In genomic region chr2:73700111-73700510, GRCh38 we compare ENCODE assay signal across 20 cellular contexts. TPM values are rescaled to one million over a fixed set of nuclear protein-coding genes. Genes with fewer than 3 reads are reported as not detected.
A peak's percentile ranks its signal among the peaks of the same experiment; 100 is the strongest.
DNase-seq lines count a peak whose midpoint lies in the region; ATAC-seq and TF ChIP-seq lines count a peak whose summit lies in the region.
"Had no signal": no experiment of that assay in that cellular context is flagged by ENCODE, and none has a peak within 500 bp of the region (broad histone marks: within the 10 kb centered on the region; RNA-seq: fewer than 3 reads in every experiment).

No MANE protein-coding gene starts in this region.

- no peaks in the 10 kb centered on the region for H3K36me3 Mint-ChIP-seq in activated CD4-positive, alpha-beta T cell treated with anti-CD3 and anti-CD28 coated beads, Interleukin-2, amount 10 ng/mL, durations not matched to agents 24 days and 14 days (ENCODE audit: low read depth)
- H3K36me3 Mint-ChIP-seq: CD4-positive, CD25-positive, alpha-beta regulatory T cell; immature natural killer cell had no signal

- H3K27me3 ChIP-seq in adipocyte (replicated peaks; ENCODE audit: control insufficient read depth, insufficient read depth, low read length) (peaks cover 22% of the 10 kb centered on the region), prostate gland (replicated peaks; ENCODE audit: insufficient read depth) (no peaks in the 10 kb centered on the region)

- TF ChIP-seq CTCF in LNCaP clone FGC (IDR thresholded peaks at IDR 0.05; ENCODE audit: control insufficient read depth, extremely low read depth, insufficient read depth) (no peak), prostate gland (IDR thresholded peaks at IDR 0.05) (no peak)

- intact Hi-C loops in left ventricle myocardium superior (cut with micrococcal nuclease) (no loop called here), prostate gland (cut with DNase I) (no loop called here)
- intact Hi-C loops in activated CD4-positive, alpha-beta T cell treated with anti-CD3 and anti-CD28 coated beads, Interleukin-2, amount 10 ng/mL, durations not matched to agents 24 days and 14 days (cut with micrococcal nuclease): no loop called here

- no peak for TF ChIP-seq POLR2A in prostate gland (IDR thresholded peaks at IDR 0.05)

- DNase-seq in LNCaP clone FGC (ENCODE audit: low read depth) (peak; percentile 65), adipocyte (ENCODE audit: low read depth) (peak; percentile 59), left ventricle myocardium superior (no peak), prostate gland (ENCODE audit: low spot score) (peak; percentile 74), GM19238 (ENCODE audit: insufficient read length, low spot score) (no peak), NCI-H748 (lab: John Stamatoyannopoulos, UW; ENCODE audit: unreplicated experiment) (no peak), amniotic stem cell (lab: John Stamatoyannopoulos, UW) (no peak)
- no peak for DNase-seq in activated CD4-positive, alpha-beta T cell treated with anti-CD3 and anti-CD28 coated beads, Interleukin-2, amount 10 ng/mL, durations not matched to agents 24 days and 14 days
- DNase-seq: activated B cell treated with CpG ODN at 0.5 μM for 24 hours; activated gamma-delta T cell; CD4-positive, CD25-positive, alpha-beta regulatory T cell; effector memory CD4-positive, alpha-beta T cell; immature natural killer cell; NCI-H446 treated with DMSO at 0.1 percent for 48 hours; stimulated activated CD4-positive, alpha-beta T cell treated with anti-CD3 and anti-CD28 coated beads, Interleukin-12 subunit alpha, Interleukin-12 subunit beta, amount 100 ng/mL, for 4 hours; T-helper 1 cell had no signal

- H3K4me1 ChIP-seq in adipocyte (ENCODE audit: control insufficient read depth, insufficient read depth, low read length) (peaks cover 16% of the 10 kb centered on the region), prostate gland (replicated peaks) (peaks cover 9% of the 10 kb centered on the region)

- no peaks in the 10 kb centered on the region for H3K4me1 Mint-ChIP-seq in activated CD4-positive, alpha-beta T cell treated with anti-CD3 and anti-CD28 coated beads, Interleukin-2, amount 10 ng/mL, durations not matched to agents 24 days and 14 days
- H3K4me1 Mint-ChIP-seq: activated B cell treated with CpG ODN at 0.5 μM for 24 hours; CD4-positive, CD25-positive, alpha-beta regulatory T cell; immature natural killer cell had no signal

- no peak overlapping the region for H3K27ac Mint-ChIP-seq in activated CD4-positive, alpha-beta T cell treated with anti-CD3 and anti-CD28 coated beads, Interleukin-2, amount 10 ng/mL, durations not matched to agents 24 days and 14 days
- H3K27ac Mint-ChIP-seq: activated B cell treated with CpG ODN at 0.5 μM for 24 hours; CD4-positive, CD25-positive, alpha-beta regulatory T cell; immature natural killer cell had no signal

- H3K27me3 Mint-ChIP-seq in activated CD4-positive, alpha-beta T cell treated with anti-CD3 and anti-CD28 coated beads, Interleukin-2, amount 10 ng/mL, durations not matched to agents 24 days and 14 days: no peaks in the 10 kb centered on the region

- no peak overlapping the region for H3K4me3 Mint-ChIP-seq in activated CD4-positive, alpha-beta T cell treated with anti-CD3 and anti-CD28 coated beads, Interleukin-2, amount 10 ng/mL, durations not matched to agents 24 days and 14 days
- H3K4me3 Mint-ChIP-seq: activated B cell treated with CpG ODN at 0.5 μM for 24 hours; CD4-positive, CD25-positive, alpha-beta regulatory T cell; immature natural killer cell had no signal

- WGBS in prostate gland: 22% methylated on average over 4 of the region's 4 CpGs

- ATAC-seq in left ventricle myocardium superior: peak; percentile 59

- no peak overlapping the region for H3K9ac ChIP-seq in adipocyte (ENCODE audit: low read length)

- no peaks in the 10 kb centered on the region for H3K9me3 Mint-ChIP-seq in activated CD4-positive, alpha-beta T cell treated with anti-CD3 and anti-CD28 coated beads, Interleukin-2, amount 10 ng/mL, durations not matched to agents 24 days and 14 days
- H3K9me3 Mint-ChIP-seq: activated B cell treated with CpG ODN at 0.5 μM for 24 hours, immature natural killer cell had no signal

- H3K4me3 ChIP-seq in LNCaP clone FGC (ENCODE audit: low read depth, low read length): no peak overlapping the region
- H3K4me3 ChIP-seq in adipocyte (ENCODE audit: low read length): no peak overlapping the region
- no peak overlapping the region for H3K4me3 ChIP-seq in prostate gland
- H3K4me3 ChIP-seq: K562 had no signal

- H3K36me3 ChIP-seq in adipocyte (ENCODE audit: control insufficient read depth, insufficient read depth, low read length, severe bottlenecking) (no peaks in the 10 kb centered on the region), prostate gland (no peaks in the 10 kb centered on the region)

- H3K27ac ChIP-seq in prostate gland: peak overlapping the region; percentile 45 to 66

- no peaks in the 10 kb centered on the region for H3K9me3 ChIP-seq in adipocyte (ENCODE audit: control insufficient read depth, low read length)
- H3K9me3 ChIP-seq in prostate gland: no peaks in the 10 kb centered on the region

RNA-seq across cellular contexts. Expression of gene TPRKB, which starts 37.0 kb away (rescaled TPM):
- total RNA-seq in left ventricle myocardium superior (36.4 TPM), prostate gland (10 to 100 TPM; 26.9 to 54.0 TPM)
- 37.6 and 38.5 TPM in 2 replicates for total RNA-seq in activated CD4-positive, alpha-beta T cell treated with anti-CD3 and anti-CD28 coated beads, Interleukin-2, amount 10 ng/mL, durations not matched to agents 24 days and 14 days

RNA-seq across cellular contexts. Expression of gene NAT8, which starts 57.9 kb away (rescaled TPM):
- total RNA-seq in left ventricle myocardium superior: not detected
- total RNA-seq in prostate gland: not detected
- not detected in 2 replicates for total RNA-seq in activated CD4-positive, alpha-beta T cell treated with anti-CD3 and anti-CD28 coated beads, Interleukin-2, amount 10 ng/mL, durations not matched to agents 24 days and 14 days
- total RNA-seq: activated B cell treated with CpG ODN at 0.5 μM for 24 hours; CD4-positive, CD25-positive, alpha-beta regulatory T cell; Daoy; glomerular endothelial cell; K562; osteoblast had no signal

Comparison
In these comparisons a context has a peak if more than half of its experiments do, and no peak if none do; other contexts are left out.
1. DNase-seq: peak in LNCaP clone FGC (single experiment), adipocyte (single experiment) and prostate gland (single experiment); none in left ventricle myocardium superior (single experiment), GM19238 (single experiment), NCI-H748 (single experiment), activated CD4-positive, alpha-beta T cell treated with anti-CD3 and anti-CD28 coated beads, Interleukin-2, amount 10 ng/mL, durations not matched to agents 24 days and 14 days (single experiment) and amniotic stem cell (single experiment).